In the genomic region with DNA sequence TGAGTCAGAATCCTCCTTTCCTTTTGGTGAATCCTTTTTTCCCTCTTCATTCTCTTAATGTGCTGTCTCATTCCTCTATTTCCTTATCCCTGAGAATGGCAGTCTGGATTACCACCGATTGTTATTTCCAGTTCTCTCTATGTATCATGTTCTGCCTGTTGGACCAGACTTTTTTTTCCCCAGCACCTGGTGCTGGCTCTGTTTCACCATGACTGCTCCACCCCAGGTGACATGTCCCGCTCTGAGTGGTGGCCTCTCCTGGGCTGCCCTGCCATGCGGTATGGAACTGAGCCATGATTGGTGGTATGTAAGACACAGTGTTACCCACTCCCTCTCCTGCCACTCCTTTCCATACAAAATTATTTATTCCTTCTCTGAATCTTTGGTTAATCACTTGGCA, we compare ENCODE assay signal across 25 cellular contexts.
"Had no signal": no experiment of that assay in that cellular context is flagged by ENCODE, and none has a peak within 500 bp of the region (broad histone marks: within the 10 kb centered on the region; RNA-seq: fewer than 3 reads in every experiment).

No MANE protein-coding gene starts in this region.

- H3K36me3 ChIP-seq: brain microvascular endothelial cell, gastroesophageal sphincter, ovary, sigmoid colon, thyroid gland had no signal

- DNase-seq: activated B cell treated with CpG ODN at 0.5 μM for 24 hours; activated CD4-positive, alpha-beta T cell treated with anti-CD3 and anti-CD28 coated beads, Interleukin-2, amount 50 U/mL, for 1 hour; activated CD8-positive, alpha-beta T cell treated with anti-CD3 and anti-CD28 coated beads for 36 hours; activated naive CD4-positive, alpha-beta T cell treated with Interleukin-2 at 50 U/mL for 16 hours; activated naive CD8-positive, alpha-beta T cell treated with anti-CD3 and anti-CD28 coated beads, Interleukin-2, amount 10 ng/mL, durations not matched to agents 7 days and 5 days; activated T-cell treated with anti-CD3 and anti-CD28 coated beads, Interleukin-2, amount 50 U/mL, for 48 hours; brain microvascular endothelial cell; central memory CD4-positive, alpha-beta T cell; kidney; left colon; naive B cell; nephron progenitor cell; sigmoid colon; stimulated activated CD4-positive, alpha-beta T cell treated with anti-CD3 and anti-CD28 coated beads, Interleukin-1b, Interleukin-23, amount 100 ng/mL, for 48 hours; stimulated activated CD4-positive, alpha-beta T cell treated with anti-CD3 and anti-CD28 coated beads, Interleukin-4, amount 100 ng/mL, for 4 hours; stimulated activated CD8-positive, alpha-beta memory T cell treated with anti-CD3 and anti-CD28 coated beads, Interleukin-4, amount 100 ng/mL, for 48 hours; stimulated activated naive CD8-positive, alpha-beta T cell treated with anti-CD3 and anti-CD28 coated beads, Interleukin-15, amount 100 ng/mL, for 72 hours; substantia nigra; T-cell; thyroid gland had no signal

- H3K9me3 ChIP-seq: ovary, thyroid gland had no signal

- H3K27me3 ChIP-seq: brain microvascular endothelial cell, gastroesophageal sphincter, hepatocyte, ovary, sigmoid colon, thyroid gland had no signal

- H3K79me2 ChIP-seq: hepatocyte had no signal

- ATAC-seq: activated CD8-positive, alpha-beta T cell treated with anti-CD3 and anti-CD28 coated beads for 36 hours; gastroesophageal sphincter; left colon; stimulated activated memory B cell treated with anti-CD40 and anti-IgM and Interleukin-4, amounts not matched to agents 10 μg/mL and 1 μg/mL and 100 μg/mL, for 72 hours; stimulated activated naive CD8-positive, alpha-beta T cell treated with anti-CD3 and anti-CD28 coated beads, Interleukin-15, amount 100 ng/mL, for 72 hours; T-cell had no signal

- H3K4me1 ChIP-seq: gastroesophageal sphincter, sigmoid colon, thyroid gland had no signal

- H3K4me2 ChIP-seq: hepatocyte, smooth muscle cell had no signal

- H3K27ac ChIP-seq: brain microvascular endothelial cell, gastroesophageal sphincter, hepatocyte, ovary, sigmoid colon, thyroid gland had no signal

- H2AFZ ChIP-seq: hepatocyte had no signal

- H3K4me3 ChIP-seq: gastroesophageal sphincter, hepatocyte, ovary, sigmoid colon, smooth muscle cell, thyroid gland had no signal
